In the genomic region with DNA sequence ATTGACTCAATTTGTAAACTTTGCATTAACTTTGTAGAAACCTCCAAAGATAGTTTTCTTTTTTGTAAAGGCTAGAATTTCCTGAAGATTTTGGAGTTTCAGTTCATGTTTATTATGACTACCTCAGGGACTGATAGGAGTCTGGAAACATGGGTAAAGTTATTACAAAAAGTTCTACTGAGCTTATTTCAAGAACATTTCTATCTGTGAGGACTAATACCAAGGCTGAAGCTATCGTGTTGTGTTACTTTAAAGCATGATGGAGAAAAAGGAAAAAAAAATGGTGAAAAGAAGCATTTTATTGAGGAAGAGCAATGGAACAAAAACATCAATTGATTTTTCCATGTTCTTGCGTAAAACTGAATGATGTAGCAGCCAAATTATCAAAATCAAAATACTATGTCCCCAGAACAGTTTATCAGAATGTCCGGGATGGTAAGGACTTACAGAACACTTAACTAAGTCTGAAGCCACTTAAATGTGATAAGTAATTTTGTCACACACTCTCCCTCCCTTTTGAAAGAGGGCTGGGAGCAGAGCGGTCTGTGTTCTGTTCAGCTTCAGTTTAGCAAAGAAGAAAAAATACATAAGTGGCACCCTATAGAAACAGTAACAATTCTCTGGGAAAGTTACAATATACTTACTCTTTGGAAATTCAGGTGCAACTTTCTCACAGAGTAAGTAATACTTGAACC, we compare ENCODE assay signal across 31 cellular contexts. TPM values are rescaled to one million over a fixed set of nuclear protein-coding genes. Genes with fewer than 3 reads are reported as not detected.
"Had no signal": no experiment of that assay in that cellular context is flagged by ENCODE, and none has a peak within 500 bp of the region (broad histone marks: within the 10 kb centered on the region; RNA-seq: fewer than 3 reads in every experiment).

No MANE protein-coding gene starts in this region.

- H3K36me3 Mint-ChIP-seq: activated naive CD8-positive, alpha-beta T cell had no signal

- DNase-seq: activated B cell treated with CpG ODN at 0.5 μM for 24 hours; activated CD4-positive, alpha-beta T cell treated with anti-CD3 and anti-CD28 coated beads for 48 hours; activated CD4-positive, alpha-beta T cell treated with anti-CD3 and anti-CD28 coated beads, Interleukin-2, amount 50 U/mL, for 1 hour; activated CD4-positive, alpha-beta T cell treated with anti-CD3 and anti-CD28 coated beads, Interleukin-2, amount 50 U/mL, for 48 hours; activated CD8-positive, alpha-beta memory T cell treated with anti-CD3 and anti-CD28 coated beads for 24 hours; activated CD8-positive, alpha-beta T cell treated with anti-CD3 and anti-CD28 coated beads for 36 hours; activated effector memory CD4-positive, alpha-beta T cell treated with Interleukin-2 at 50 U/mL for 16 hours; activated gamma-delta T cell treated with Interleukin-2 at 50 U/mL for 16 hours; activated naive CD4-positive, alpha-beta T cell treated with anti-CD3 and anti-CD28 coated beads, Interleukin-2, amount 50 U/mL, for 16 hours; activated naive CD4-positive, alpha-beta T cell treated with Interleukin-2 at 50 U/mL for 16 hours; activated T-cell treated with anti-CD3 and anti-CD28 coated beads, Interleukin-2, amount 50 U/mL, for 4 hours; amniotic stem cell; anterior cingulate cortex; body of pancreas; central memory CD4-positive, alpha-beta T cell; cerebellar nuclear complex; colonic mucosa; effector CD8-positive, alpha-beta T cell; endodermal cell; foreskin keratinocyte; gastrocnemius medialis; glutamatergic neuron; T-helper 1 cell; T-helper 17 cell; T1000; WERI-Rb-1 had no signal

- H3K4me3 ChIP-seq: body of pancreas, colonic mucosa, gastrocnemius medialis had no signal

- H3K27me3 ChIP-seq: body of pancreas, colonic mucosa, foreskin keratinocyte, gastrocnemius medialis had no signal

- H3K27me3 Mint-ChIP-seq: activated CD8-positive, alpha-beta T cell treated with anti-CD3 and anti-CD28 coated beads for 36 hours had no signal

- H3K36me3 ChIP-seq: colonic mucosa, gastrocnemius medialis, WERI-Rb-1 had no signal

- H3K4me1 Mint-ChIP-seq: activated T-helper 17 cell treated with anti-CD3 and anti-CD28 coated beads, Interleukin-2, amount 50 U/mL, for 72 hours; T-helper 17 cell had no signal

- H3K4me1 ChIP-seq: body of pancreas, colonic mucosa, foreskin keratinocyte, gastrocnemius medialis had no signal

- H3K9me3 ChIP-seq: body of pancreas, colonic mucosa, gastrocnemius medialis had no signal

- H3K9me3 Mint-ChIP-seq: activated B cell treated with CpG ODN at 0.5 μM for 24 hours; activated CD8-positive, alpha-beta T cell treated with anti-CD3 and anti-CD28 coated beads for 36 hours; activated T-cell treated with anti-CD3 and anti-CD28 coated beads, Interleukin-2, amount 50 U/mL, for 4 hours; activated T-helper 17 cell treated with anti-CD3 and anti-CD28 coated beads, Interleukin-2, amount 50 U/mL, for 72 hours; T-helper 2 cell treated with Interferon-gamma antibody and Interleukin-4, amounts not matched to agents 5 μg/mL and 100 μg/mL, for 36 hours had no signal

- H3K27ac ChIP-seq: body of pancreas, colonic mucosa, foreskin keratinocyte, gastrocnemius medialis, WERI-Rb-1 had no signal

- H3K27ac Mint-ChIP-seq: activated B cell treated with CpG ODN at 0.5 μM for 24 hours; activated CD8-positive, alpha-beta T cell treated with anti-CD3 and anti-CD28 coated beads for 36 hours; activated naive CD8-positive, alpha-beta T cell; activated T-helper 17 cell treated with anti-CD3 and anti-CD28 coated beads, Interleukin-2, amount 50 U/mL, for 72 hours; endodermal cell; T-helper 17 cell; T-helper 2 cell treated with Interferon-gamma antibody and Interleukin-4, amounts not matched to agents 5 μg/mL and 100 μg/mL, for 36 hours had no signal

- H3K4me3 Mint-ChIP-seq: activated B cell treated with CpG ODN at 0.5 μM for 24 hours; activated CD8-positive, alpha-beta T cell treated with anti-CD3 and anti-CD28 coated beads for 36 hours; activated naive CD8-positive, alpha-beta T cell; activated T-cell treated with anti-CD3 and anti-CD28 coated beads, Interleukin-2, amount 50 U/mL, for 4 hours; activated T-helper 17 cell treated with anti-CD3 and anti-CD28 coated beads, Interleukin-2, amount 50 U/mL, for 72 hours; endodermal cell; T-helper 17 cell; T-helper 2 cell treated with Interferon-gamma antibody and Interleukin-4, amounts not matched to agents 5 μg/mL and 100 μg/mL, for 36 hours had no signal

- ATAC-seq: activated CD4-positive, CD25-positive, alpha-beta regulatory T cell treated with anti-CD3 and anti-CD28 coated beads, Interleukin-2, amount 50 U/mL, for 24 hours; activated CD8-positive, alpha-beta T cell treated with anti-CD3 and anti-CD28 coated beads for 36 hours; activated T-cell treated with anti-CD3 and anti-CD28 coated beads, Interleukin-2, amount 50 U/mL, for 4 hours; activated T-helper 17 cell treated with anti-CD3 and anti-CD28 coated beads, Interleukin-2, amount 50 U/mL, for 72 hours; body of pancreas; esophagus mucosa; foreskin keratinocyte; gastrocnemius medialis; T-helper 17 cell had no signal

RNA-seq across cellular contexts. Expression of a gene that starts 25.1 kb away (rescaled TPM):
- total RNA-seq: activated CD8-positive, alpha-beta T cell treated with anti-CD3 and anti-CD28 coated beads for 36 hours had no signal
